19 cellular contexts compared by ENCODE assay signal in the genomic region with DNA sequence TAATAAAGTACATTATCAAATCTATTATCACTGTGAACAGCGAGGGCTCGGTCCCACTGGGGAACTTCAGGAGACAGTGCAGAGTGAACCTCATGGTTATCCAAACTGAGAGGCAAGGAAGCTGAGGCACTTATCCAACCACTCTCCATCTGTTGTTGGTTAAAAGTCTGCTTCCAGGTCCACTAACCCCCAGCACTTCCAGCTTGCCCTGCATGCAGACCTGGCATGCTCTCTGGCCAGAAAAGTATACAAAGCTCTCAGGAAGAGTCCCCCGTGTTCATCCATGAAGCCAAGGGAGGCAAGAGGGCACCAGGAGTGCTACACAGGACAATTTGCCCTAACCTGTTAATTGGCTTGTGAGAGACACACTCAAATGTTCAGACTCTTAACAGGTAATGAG.
"Had no signal": no experiment of that assay in that cellular context is flagged by ENCODE, and none has a peak within 500 bp of the region (broad histone marks: within the 10 kb centered on the region; RNA-seq: fewer than 3 reads in every experiment).

No MANE protein-coding gene starts in this region.

- H3K27ac ChIP-seq: epithelial cell of prostate, left lung, ovary, prostate gland, thoracic aorta, upper lobe of left lung had no signal

- H3K4me1 ChIP-seq: prostate gland had no signal

- H3K27me3 Mint-ChIP-seq: activated CD4-positive, alpha-beta memory T cell treated with anti-CD3 and anti-CD28 coated beads for 36 hours; activated naive CD4-positive, alpha-beta T cell treated with anti-CD3 and anti-CD28 coated beads, Interleukin-2, amount 10 ng/mL, durations not matched to agents 7 days and 5 days had no signal

- ATAC-seq: left lung; naive thymus-derived CD8-positive, alpha-beta T cell; WTC11 had no signal

- H3K9me3 ChIP-seq: left lung, ovary, prostate gland, thoracic aorta, upper lobe of left lung had no signal

- H3K4me1 Mint-ChIP-seq: activated naive CD4-positive, alpha-beta T cell treated with anti-CD3 and anti-CD28 coated beads, Interleukin-2, amount 10 ng/mL, durations not matched to agents 7 days and 5 days; naive thymus-derived CD8-positive, alpha-beta T cell had no signal

- H3K36me3 Mint-ChIP-seq: activated CD4-positive, alpha-beta memory T cell treated with anti-CD3 and anti-CD28 coated beads for 36 hours; activated naive CD4-positive, alpha-beta T cell treated with anti-CD3 and anti-CD28 coated beads, Interleukin-2, amount 10 ng/mL, durations not matched to agents 7 days and 5 days; naive thymus-derived CD8-positive, alpha-beta T cell; WTC11 had no signal

- H3K4me3 ChIP-seq: left lung, ovary, prostate gland, thoracic aorta, upper lobe of left lung had no signal

- DNase-seq: activated CD4-positive, alpha-beta memory T cell treated with anti-CD3 and anti-CD28 coated beads for 36 hours; activated effector memory CD4-positive, alpha-beta T cell treated with anti-CD3 and anti-CD28 coated beads, Interleukin-2, amount 50 U/mL, for 16 hours; activated naive CD4-positive, alpha-beta T cell treated with anti-CD3 and anti-CD28 coated beads, Interleukin-2, amount 10 ng/mL, durations not matched to agents 7 days and 5 days; activated T-cell treated with anti-CD3 and anti-CD28 coated beads for 4 hours; amygdala; hippocampal formation; kidney glomerular epithelial cell; left lung; naive thymus-derived CD8-positive, alpha-beta T cell; ovary; stimulated activated CD4-positive, alpha-beta T cell treated with anti-CD3 and anti-CD28 coated beads, Interleukin-4, amount 100 ng/mL, for 24 hours; stimulated activated naive CD4-positive, alpha-beta T cell treated with Interleukin-2 at 50 U/mL for 16 hours; T1000; upper lobe of left lung had no signal

- H3K9me3 Mint-ChIP-seq: activated naive CD4-positive, alpha-beta T cell treated with anti-CD3 and anti-CD28 coated beads, Interleukin-2, amount 10 ng/mL, durations not matched to agents 7 days and 5 days had no signal

- H3K4me3 Mint-ChIP-seq: activated CD4-positive, alpha-beta memory T cell treated with anti-CD3 and anti-CD28 coated beads for 36 hours; activated naive CD4-positive, alpha-beta T cell treated with anti-CD3 and anti-CD28 coated beads, Interleukin-2, amount 10 ng/mL, durations not matched to agents 7 days and 5 days; mesothelial cell of epicardium; naive thymus-derived CD8-positive, alpha-beta T cell; WTC11 had no signal

- H3K27ac Mint-ChIP-seq: activated CD4-positive, alpha-beta memory T cell treated with anti-CD3 and anti-CD28 coated beads for 36 hours; activated naive CD4-positive, alpha-beta T cell treated with anti-CD3 and anti-CD28 coated beads, Interleukin-2, amount 10 ng/mL, durations not matched to agents 7 days and 5 days; naive thymus-derived CD8-positive, alpha-beta T cell; WTC11 had no signal

- H3K27me3 ChIP-seq: left lung, ovary, upper lobe of left lung had no signal

- H3K36me3 ChIP-seq: left lung, ovary, prostate gland, upper lobe of left lung had no signal
